In the genomic region with DNA sequence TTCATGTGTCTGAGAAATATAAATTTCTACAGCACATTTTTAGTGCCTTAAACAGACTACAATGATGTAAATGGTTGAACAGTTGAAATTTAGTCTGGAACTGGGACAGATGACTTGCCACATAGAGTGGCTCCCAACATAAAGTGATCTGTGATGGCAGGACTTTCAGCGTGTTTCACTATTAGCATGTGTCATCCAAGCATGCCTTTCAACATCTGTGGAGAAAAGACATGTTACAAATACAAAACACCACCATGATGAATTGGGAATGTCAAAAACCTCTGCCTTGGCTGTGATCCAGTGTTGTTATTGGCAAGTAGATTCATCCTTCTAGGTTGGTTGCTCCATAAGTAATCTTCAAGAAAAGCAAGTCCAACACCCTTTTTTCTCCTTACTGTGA, we compare ENCODE assay signal across 1 cellular context.
TF ChIP-seq lines count a peak whose summit lies in the region.

No MANE protein-coding gene starts in this region.

TF ChIP-seq in H1, 55 proteins besides CTCF, POLR2A, EP300 and RAD21 (continued from another document):
- TF ChIP-seq, protein P1, sequence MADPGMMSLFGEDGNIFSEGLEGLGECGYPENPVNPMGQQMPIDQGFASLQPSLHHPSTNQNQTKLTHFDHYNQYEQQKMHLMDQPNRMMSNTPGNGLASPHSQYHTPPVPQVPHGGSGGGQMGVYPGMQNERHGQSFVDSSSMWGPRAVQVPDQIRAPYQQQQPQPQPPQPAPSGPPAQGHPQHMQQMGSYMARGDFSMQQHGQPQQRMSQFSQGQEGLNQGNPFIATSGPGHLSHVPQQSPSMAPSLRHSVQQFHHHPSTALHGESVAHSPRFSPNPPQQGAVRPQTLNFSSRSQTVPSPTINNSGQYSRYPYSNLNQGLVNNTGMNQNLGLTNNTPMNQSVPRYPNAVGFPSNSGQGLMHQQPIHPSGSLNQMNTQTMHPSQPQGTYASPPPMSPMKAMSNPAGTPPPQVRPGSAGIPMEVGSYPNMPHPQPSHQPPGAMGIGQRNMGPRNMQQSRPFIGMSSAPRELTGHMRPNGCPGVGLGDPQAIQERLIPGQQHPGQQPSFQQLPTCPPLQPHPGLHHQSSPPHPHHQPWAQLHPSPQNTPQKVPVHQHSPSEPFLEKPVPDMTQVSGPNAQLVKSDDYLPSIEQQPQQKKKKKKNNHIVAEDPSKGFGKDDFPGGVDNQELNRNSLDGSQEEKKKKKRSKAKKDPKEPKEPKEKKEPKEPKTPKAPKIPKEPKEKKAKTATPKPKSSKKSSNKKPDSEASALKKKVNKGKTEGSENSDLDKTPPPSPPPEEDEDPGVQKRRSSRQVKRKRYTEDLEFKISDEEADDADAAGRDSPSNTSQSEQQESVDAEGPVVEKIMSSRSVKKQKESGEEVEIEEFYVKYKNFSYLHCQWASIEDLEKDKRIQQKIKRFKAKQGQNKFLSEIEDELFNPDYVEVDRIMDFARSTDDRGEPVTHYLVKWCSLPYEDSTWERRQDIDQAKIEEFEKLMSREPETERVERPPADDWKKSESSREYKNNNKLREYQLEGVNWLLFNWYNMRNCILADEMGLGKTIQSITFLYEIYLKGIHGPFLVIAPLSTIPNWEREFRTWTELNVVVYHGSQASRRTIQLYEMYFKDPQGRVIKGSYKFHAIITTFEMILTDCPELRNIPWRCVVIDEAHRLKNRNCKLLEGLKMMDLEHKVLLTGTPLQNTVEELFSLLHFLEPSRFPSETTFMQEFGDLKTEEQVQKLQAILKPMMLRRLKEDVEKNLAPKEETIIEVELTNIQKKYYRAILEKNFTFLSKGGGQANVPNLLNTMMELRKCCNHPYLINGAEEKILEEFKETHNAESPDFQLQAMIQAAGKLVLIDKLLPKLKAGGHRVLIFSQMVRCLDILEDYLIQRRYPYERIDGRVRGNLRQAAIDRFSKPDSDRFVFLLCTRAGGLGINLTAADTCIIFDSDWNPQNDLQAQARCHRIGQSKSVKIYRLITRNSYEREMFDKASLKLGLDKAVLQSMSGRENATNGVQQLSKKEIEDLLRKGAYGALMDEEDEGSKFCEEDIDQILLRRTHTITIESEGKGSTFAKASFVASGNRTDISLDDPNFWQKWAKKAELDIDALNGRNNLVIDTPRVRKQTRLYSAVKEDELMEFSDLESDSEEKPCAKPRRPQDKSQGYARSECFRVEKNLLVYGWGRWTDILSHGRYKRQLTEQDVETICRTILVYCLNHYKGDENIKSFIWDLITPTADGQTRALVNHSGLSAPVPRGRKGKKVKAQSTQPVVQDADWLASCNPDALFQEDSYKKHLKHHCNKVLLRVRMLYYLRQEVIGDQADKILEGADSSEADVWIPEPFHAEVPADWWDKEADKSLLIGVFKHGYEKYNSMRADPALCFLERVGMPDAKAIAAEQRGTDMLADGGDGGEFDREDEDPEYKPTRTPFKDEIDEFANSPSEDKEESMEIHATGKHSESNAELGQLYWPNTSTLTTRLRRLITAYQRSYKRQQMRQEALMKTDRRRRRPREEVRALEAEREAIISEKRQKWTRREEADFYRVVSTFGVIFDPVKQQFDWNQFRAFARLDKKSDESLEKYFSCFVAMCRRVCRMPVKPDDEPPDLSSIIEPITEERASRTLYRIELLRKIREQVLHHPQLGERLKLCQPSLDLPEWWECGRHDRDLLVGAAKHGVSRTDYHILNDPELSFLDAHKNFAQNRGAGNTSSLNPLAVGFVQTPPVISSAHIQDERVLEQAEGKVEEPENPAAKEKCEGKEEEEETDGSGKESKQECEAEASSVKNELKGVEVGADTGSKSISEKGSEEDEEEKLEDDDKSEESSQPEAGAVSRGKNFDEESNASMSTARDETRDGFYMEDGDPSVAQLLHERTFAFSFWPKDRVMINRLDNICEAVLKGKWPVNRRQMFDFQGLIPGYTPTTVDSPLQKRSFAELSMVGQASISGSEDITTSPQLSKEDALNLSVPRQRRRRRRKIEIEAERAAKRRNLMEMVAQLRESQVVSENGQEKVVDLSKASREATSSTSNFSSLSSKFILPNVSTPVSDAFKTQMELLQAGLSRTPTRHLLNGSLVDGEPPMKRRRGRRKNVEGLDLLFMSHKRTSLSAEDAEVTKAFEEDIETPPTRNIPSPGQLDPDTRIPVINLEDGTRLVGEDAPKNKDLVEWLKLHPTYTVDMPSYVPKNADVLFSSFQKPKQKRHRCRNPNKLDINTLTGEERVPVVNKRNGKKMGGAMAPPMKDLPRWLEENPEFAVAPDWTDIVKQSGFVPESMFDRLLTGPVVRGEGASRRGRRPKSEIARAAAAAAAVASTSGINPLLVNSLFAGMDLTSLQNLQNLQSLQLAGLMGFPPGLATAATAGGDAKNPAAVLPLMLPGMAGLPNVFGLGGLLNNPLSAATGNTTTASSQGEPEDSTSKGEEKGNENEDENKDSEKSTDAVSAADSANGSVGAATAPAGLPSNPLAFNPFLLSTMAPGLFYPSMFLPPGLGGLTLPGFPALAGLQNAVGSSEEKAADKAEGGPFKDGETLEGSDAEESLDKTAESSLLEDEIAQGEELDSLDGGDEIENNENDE (IDR thresholded peaks at IDR 0.05; ENCODE audit: insufficient replicate concordance, low read length) = no peak
- TF ChIP-seq, protein P2, sequence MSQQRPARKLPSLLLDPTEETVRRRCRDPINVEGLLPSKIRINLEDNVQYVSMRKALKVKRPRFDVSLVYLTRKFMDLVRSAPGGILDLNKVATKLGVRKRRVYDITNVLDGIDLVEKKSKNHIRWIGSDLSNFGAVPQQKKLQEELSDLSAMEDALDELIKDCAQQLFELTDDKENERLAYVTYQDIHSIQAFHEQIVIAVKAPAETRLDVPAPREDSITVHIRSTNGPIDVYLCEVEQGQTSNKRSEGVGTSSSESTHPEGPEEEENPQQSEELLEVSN (IDR thresholded peaks at IDR 0.05) = no peak
- no peak for TF ChIP-seq JUND (IDR thresholded peaks at IDR 0.05; ENCODE audit: low read length)
- TF ChIP-seq EGR1 (IDR thresholded peaks at IDR 0.05; ENCODE audit: borderline replicate concordance, low read depth, low read length) = no peak
- TF ChIP-seq SRF (IDR thresholded peaks at IDR 0.05; ENCODE audit: low read depth, low read length) = no peak
- no peak for TF ChIP-seq RBBP5 (IDR thresholded peaks at IDR 0.05; ENCODE audit: borderline replicate concordance, low read depth, low read length)
- no peak for TF ChIP-seq NRF1 (IDR thresholded peaks at IDR 0.05; ENCODE audit: low read depth, low read length)
- TF ChIP-seq CBX5 (IDR thresholded peaks at IDR 0.05; ENCODE audit: low read depth, low read length) = no peak
- TF ChIP-seq FOSL1 (IDR thresholded peaks at IDR 0.05; ENCODE audit: insufficient read depth, low read depth, low read length) = no peak
- TF ChIP-seq NANOG (IDR thresholded peaks at IDR 0.05; ENCODE audit: insufficient read depth, low read depth, low read length, poor library complexity, severe bottlenecking) = no peak
- TF ChIP-seq, protein P3, sequence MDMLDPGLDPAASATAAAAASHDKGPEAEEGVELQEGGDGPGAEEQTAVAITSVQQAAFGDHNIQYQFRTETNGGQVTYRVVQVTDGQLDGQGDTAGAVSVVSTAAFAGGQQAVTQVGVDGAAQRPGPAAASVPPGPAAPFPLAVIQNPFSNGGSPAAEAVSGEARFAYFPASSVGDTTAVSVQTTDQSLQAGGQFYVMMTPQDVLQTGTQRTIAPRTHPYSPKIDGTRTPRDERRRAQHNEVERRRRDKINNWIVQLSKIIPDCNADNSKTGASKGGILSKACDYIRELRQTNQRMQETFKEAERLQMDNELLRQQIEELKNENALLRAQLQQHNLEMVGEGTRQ (IDR thresholded peaks at IDR 0.05; ENCODE audit: low read length) = no peak
- no peak for TF ChIP-seq SP4 (IDR thresholded peaks at IDR 0.05; ENCODE audit: low read length)
- no peak for TF ChIP-seq TBP (IDR thresholded peaks at IDR 0.05; ENCODE audit: low read depth, low read length)
